ENCODE assay signal across 18 cellular contexts in the genomic region with DNA sequence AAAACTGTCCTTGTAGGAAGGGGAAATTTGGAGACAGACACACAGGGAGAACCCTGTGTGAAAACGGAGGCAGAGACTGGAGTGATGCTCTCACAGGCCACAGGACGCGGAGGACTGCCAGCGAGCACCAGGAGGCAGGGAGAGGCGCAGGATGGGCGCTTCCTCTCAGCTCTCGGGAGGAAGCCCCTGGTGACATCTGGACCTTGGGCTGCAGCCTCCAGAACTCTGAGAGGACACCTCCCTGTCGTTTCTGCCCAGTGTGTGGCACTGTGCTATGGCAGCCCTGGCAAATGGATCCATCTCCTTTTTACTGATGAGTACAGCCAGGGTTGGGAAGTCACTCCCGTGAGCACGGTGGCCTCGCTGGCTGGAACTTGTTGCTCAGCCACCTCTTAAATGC.
DNase-seq lines count a peak whose midpoint lies in the region; ATAC-seq and TF ChIP-seq lines count a peak whose summit lies in the region.
"Had no signal": no experiment of that assay in that cellular context is flagged by ENCODE, and none has a peak within 500 bp of the region (broad histone marks: within the 10 kb centered on the region; RNA-seq: fewer than 3 reads in every experiment).

No MANE protein-coding gene starts in this region.

- H3K23ac ChIP-seq in mesenchymal stem cell (ENCODE audit: low read length in 2 of 2): no peak overlapping the region

- H3K9me3 Mint-ChIP-seq in activated naive CD8-positive, alpha-beta T cell treated with anti-CD3 and anti-CD28 coated beads, Interleukin-2, amount 50 U/mL, for 24 hours: no peaks in the 10 kb centered on the region
- peaks cover 5% of the 10 kb centered on the region for H3K9me3 Mint-ChIP-seq in activated naive CD8-positive, alpha-beta T cell treated with anti-CD3 and anti-CD28 coated beads for 36 hours
- peaks cover 20% of the 10 kb centered on the region for H3K9me3 Mint-ChIP-seq in activated T-helper 2 cell treated with anti-CD3 and anti-CD28 coated beads, Interferon-gamma antibody, Interleukin-2, Interleukin-4, amounts not matched to agents 10 μg/mL and 5 μg/mL and 100 μg/mL, durations not matched to agents 14 hours and 24 hours and 36 hours
- H3K9me3 Mint-ChIP-seq: GM23338 had no signal

- no peak overlapping the region for H3K9ac ChIP-seq in mesenchymal stem cell (ENCODE audit: low read length)
- H3K9ac ChIP-seq in PC-3 (ENCODE audit: low read length): no peak overlapping the region

- no peak overlapping the region for H3K4me3 Mint-ChIP-seq in activated naive CD8-positive, alpha-beta T cell treated with anti-CD3 and anti-CD28 coated beads, Interleukin-2, amount 50 U/mL, for 24 hours
- no peak overlapping the region for H3K4me3 Mint-ChIP-seq in activated naive CD8-positive, alpha-beta T cell treated with anti-CD3 and anti-CD28 coated beads for 36 hours
- H3K4me3 Mint-ChIP-seq in activated T-helper 2 cell treated with anti-CD3 and anti-CD28 coated beads, Interferon-gamma antibody, Interleukin-2, Interleukin-4, amounts not matched to agents 10 μg/mL and 5 μg/mL and 100 μg/mL, durations not matched to agents 14 hours and 24 hours and 36 hours (ENCODE audit: low read depth): no peak overlapping the region
- H3K4me3 Mint-ChIP-seq: B cell; CD4-positive, alpha-beta memory T cell; GM23338 had no signal

- H3K27ac ChIP-seq in mesenchymal stem cell (ENCODE audit: low read length, poor library complexity, severe bottlenecking) (no peak overlapping the region), PC-3 (ENCODE audit: low read length) (no peak overlapping the region)

- intact Hi-C loops in activated T-helper 2 cell treated with anti-CD3 and anti-CD28 coated beads, Interferon-gamma antibody, Interleukin-2, Interleukin-4, amounts not matched to agents 10 μg/mL and 5 μg/mL and 100 μg/mL, durations not matched to agents 14 hours and 24 hours and 36 hours (cut with micrococcal nuclease): no loop called here
- intact Hi-C loops in mucosa of descending colon (cut with DNase I, micrococcal nuclease): no loop called here
- intact Hi-C loops in PC-3 (cut with micrococcal nuclease): no loop called here

- WGBS in mesenchymal stem cell: 88% methylated on average over 11 of the region's 11 CpGs

- H3K14ac ChIP-seq in mesenchymal stem cell (ENCODE audit: low read length in 2 of 2): no peak overlapping the region

- no peak overlapping the region for H2BK5ac ChIP-seq in mesenchymal stem cell (ENCODE audit: low read depth, low read length, poor library complexity, severe bottlenecking)

- H3K18ac ChIP-seq in mesenchymal stem cell (ENCODE audit: low read depth in 1 of 2, low read length in 2 of 2): no peak overlapping the region

- H3F3A ChIP-seq in PC-3 (ENCODE audit: low read length, unreplicated experiment): no peaks in the 10 kb centered on the region

- peak overlapping the region; percentile 27 for H3K27ac Mint-ChIP-seq in activated naive CD8-positive, alpha-beta T cell treated with anti-CD3 and anti-CD28 coated beads, Interleukin-2, amount 50 U/mL, for 24 hours
- H3K27ac Mint-ChIP-seq in activated naive CD8-positive, alpha-beta T cell treated with anti-CD3 and anti-CD28 coated beads for 36 hours: no peak overlapping the region
- H3K27ac Mint-ChIP-seq in activated T-helper 2 cell treated with anti-CD3 and anti-CD28 coated beads, Interferon-gamma antibody, Interleukin-2, Interleukin-4, amounts not matched to agents 10 μg/mL and 5 μg/mL and 100 μg/mL, durations not matched to agents 14 hours and 24 hours and 36 hours: peak overlapping the region; percentile 30
- H3K27ac Mint-ChIP-seq: B cell; CD4-positive, alpha-beta memory T cell; GM23338 had no signal

- H4K8ac ChIP-seq in mesenchymal stem cell (ENCODE audit: low read length): no peak overlapping the region

- H3K27me3 ChIP-seq in mesenchymal stem cell (ENCODE audit: control insufficient read depth in 1 of 2, insufficient read depth in 1 of 2, low read length in 2 of 2) (no peaks in the 10 kb centered on the region), PC-3 (ENCODE audit: low read length) (no peaks in the 10 kb centered on the region)

- in situ Hi-C loops in ACHN (cut with HindIII; ENCODE audit: low pct_ligation_motif_present, low pct_unique_long_range_greater_than_20kb, low sequenced_read_pairs): no loop called here

- no peak for TF ChIP-seq CTCF in mucosa of descending colon (IDR thresholded peaks at IDR 0.05)
- no peak for TF ChIP-seq CTCF in PC-3 (conservative IDR thresholded peaks at IDR 0.05; ENCODE audit: low read depth, low read length)

- no peak for ATAC-seq in activated naive CD8-positive, alpha-beta T cell treated with anti-CD3 and anti-CD28 coated beads, Interleukin-2, amount 50 U/mL, for 24 hours
- ATAC-seq in mucosa of descending colon: no peak
- no peak for ATAC-seq in PC-3
- ATAC-seq: GM23338 had no signal

- H2BK15ac ChIP-seq in mesenchymal stem cell (ENCODE audit: low read depth, poor library complexity, severe bottlenecking): no peak overlapping the region

- BruUV-seq in PC-3 (replicated peaks; lab: Mats Ljungman, UMichigan): no TSS peak

- no peaks in the 10 kb centered on the region for H3K79me2 ChIP-seq in PC-3 (ENCODE audit: low read length)

- no peak overlapping the region for H2BK120ac ChIP-seq in mesenchymal stem cell (ENCODE audit: low read depth, low read length)

- peak overlapping the region; percentile 24 for H2AK5ac ChIP-seq in mesenchymal stem cell (ENCODE audit: low read length, severe bottlenecking)

- H4K20me1 ChIP-seq in PC-3 (ENCODE audit: low read length): no peaks in the 10 kb centered on the region

- peaks cover 17% of the 10 kb centered on the region for H3K27me3 Mint-ChIP-seq in activated naive CD8-positive, alpha-beta T cell treated with anti-CD3 and anti-CD28 coated beads, Interleukin-2, amount 50 U/mL, for 24 hours
- H3K27me3 Mint-ChIP-seq in activated naive CD8-positive, alpha-beta T cell treated with anti-CD3 and anti-CD28 coated beads for 36 hours: peaks cover 18% of the 10 kb centered on the region
- no peaks in the 10 kb centered on the region for H3K27me3 Mint-ChIP-seq in activated T-helper 2 cell treated with anti-CD3 and anti-CD28 coated beads, Interferon-gamma antibody, Interleukin-2, Interleukin-4, amounts not matched to agents 10 μg/mL and 5 μg/mL and 100 μg/mL, durations not matched to agents 14 hours and 24 hours and 36 hours (ENCODE audit: low read depth)
- H3K27me3 Mint-ChIP-seq: CD4-positive, alpha-beta memory T cell had no signal

- H3K4me2 ChIP-seq in mesenchymal stem cell (ENCODE audit: low read length, poor library complexity, severe bottlenecking) (no peak overlapping the region), PC-3 (ENCODE audit: low read length) (no peak overlapping the region)
- H3K4me2 ChIP-seq: GM23338 had no signal

- no peak overlapping the region for H3K4ac ChIP-seq in mesenchymal stem cell (ENCODE audit: low read depth in 1 of 2, low read length in 2 of 2)

- H3K36me3 Mint-ChIP-seq in activated naive CD8-positive, alpha-beta T cell treated with anti-CD3 and anti-CD28 coated beads, Interleukin-2, amount 50 U/mL, for 24 hours (ENCODE audit: low read depth): no peaks in the 10 kb centered on the region
- H3K36me3 Mint-ChIP-seq in activated naive CD8-positive, alpha-beta T cell treated with anti-CD3 and anti-CD28 coated beads for 36 hours: no peaks in the 10 kb centered on the region
- peaks cover 17% of the 10 kb centered on the region for H3K36me3 Mint-ChIP-seq in activated T-helper 2 cell treated with anti-CD3 and anti-CD28 coated beads, Interferon-gamma antibody, Interleukin-2, Interleukin-4, amounts not matched to agents 10 μg/mL and 5 μg/mL and 100 μg/mL, durations not matched to agents 14 hours and 24 hours and 36 hours (ENCODE audit: low read depth)
- H3K36me3 Mint-ChIP-seq: CD4-positive, alpha-beta memory T cell had no signal

- H4K91ac ChIP-seq in mesenchymal stem cell (ENCODE audit: low read length): peak overlapping the region; percentile 47

- POLR2A ChIA-PET in PC-3 (lab: Charles Lee; ENCODE audit: unreplicated experiment): no interaction called here

- peaks cover 49% of the 10 kb centered on the region for H3K4me1 Mint-ChIP-seq in activated naive CD8-positive, alpha-beta T cell treated with anti-CD3 and anti-CD28 coated beads, Interleukin-2, amount 50 U/mL, for 24 hours
- H3K4me1 Mint-ChIP-seq in activated naive CD8-positive, alpha-beta T cell treated with anti-CD3 and anti-CD28 coated beads for 36 hours: peaks cover 9% of the 10 kb centered on the region
- peaks cover 60% of the 10 kb centered on the region for H3K4me1 Mint-ChIP-seq in activated T-helper 2 cell treated with anti-CD3 and anti-CD28 coated beads, Interferon-gamma antibody, Interleukin-2, Interleukin-4, amounts not matched to agents 10 μg/mL and 5 μg/mL and 100 μg/mL, durations not matched to agents 14 hours and 24 hours and 36 hours (ENCODE audit: low read depth)
- H3K4me1 Mint-ChIP-seq: GM23338 had no signal

- H3K79me1 ChIP-seq in mesenchymal stem cell (replicated peaks; ENCODE audit: low read length, poor library complexity, severe bottlenecking): no peaks in the 10 kb centered on the region

- no peak for DNase-seq in activated naive CD8-positive, alpha-beta T cell treated with anti-CD3 and anti-CD28 coated beads, Interleukin-2, amount 50 U/mL, for 24 hours
- no peak for DNase-seq in activated naive CD8-positive, alpha-beta T cell treated with anti-CD3 and anti-CD28 coated beads for 36 hours
- DNase-seq in activated T-helper 2 cell treated with anti-CD3 and anti-CD28 coated beads, Interferon-gamma antibody, Interleukin-2, Interleukin-4, amounts not matched to agents 10 μg/mL and 5 μg/mL and 100 μg/mL, durations not matched to agents 14 hours and 24 hours and 36 hours (ENCODE audit: low spot score): peak; percentile 7
- no peak for DNase-seq in mesenchymal stem cell
- no peak for DNase-seq in mucosa of descending colon
- no peak for DNase-seq in PC-3
- DNase-seq in ACHN: no peak
- DNase-seq: CD4-positive, alpha-beta memory T cell; GF-D8; Karpas-422; MM.1S; NCI-H1105 treated with DMSO at 0.1 percent for 48 hours; NCI-H187 treated with DMSO at 0.1 percent for 48 hours; NCI-H446 treated with DMSO at 0.1 percent for 48 hours; NCI-H748 treated with DMSO at 0.1 percent for 48 hours; SHP77 had no signal

- H3K4me3 ChIP-seq in mesenchymal stem cell (ENCODE audit: insufficient read depth in 1 of 2, low read depth in 1 of 2, low read length in 2 of 2): no peak overlapping the region
- no peak overlapping the region for H3K4me3 ChIP-seq in mucosa of descending colon
- no peak overlapping the region for H3K4me3 ChIP-seq in PC-3 (ENCODE audit: low read length)
- H3K4me3 ChIP-seq: GM23338 had no signal

- H3K4me1 ChIP-seq in mesenchymal stem cell (ENCODE audit: control insufficient read depth, insufficient read depth, low read depth, low read length) (peaks cover 16% of the 10 kb centered on the region), mucosa of descending colon (ENCODE audit: low read depth) (peaks cover 8% of the 10 kb centered on the region), PC-3 (ENCODE audit: insufficient read depth, low read length) (peaks cover 10% of the 10 kb centered on the region; the same call in 1 of the 2 replicates)

- H3K9me2 ChIP-seq in PC-3 (replicated peaks; ENCODE audit: low read length): no peaks in the 10 kb centered on the region

- H3K9me3 ChIP-seq in mesenchymal stem cell (ENCODE audit: control insufficient read depth, low read length) (no peaks in the 10 kb centered on the region), mucosa of descending colon (no peaks in the 10 kb centered on the region), PC-3 (ENCODE audit: low read length) (no peaks in the 10 kb centered on the region)

- no peak overlapping the region for H2AFZ ChIP-seq in mesenchymal stem cell (ENCODE audit: low read depth, low read length)
- H2AFZ ChIP-seq in PC-3 (ENCODE audit: low read length): no peak overlapping the region
- H2AFZ ChIP-seq: GM23338 had no signal

- peak overlapping the region in 1 of 2 experiments; percentile 55 for H2BK12ac ChIP-seq in mesenchymal stem cell (ENCODE audit: low read length in 2 of 2)

- CTCF ChIA-PET in PC-3 (lab: Charles Lee): no interaction called here

- H3K36me3 ChIP-seq in mesenchymal stem cell (ENCODE audit: control insufficient read depth in 1 of 2, insufficient read depth in 2 of 2, low read depth in 1 of 2, low read length in 2 of 2) (no peaks in the 10 kb centered on the region), mucosa of descending colon (ENCODE audit: low read depth) (no peaks in the 10 kb centered on the region), PC-3 (ENCODE audit: low read depth, low read length) (no peaks in the 10 kb centered on the region)
